36 cellular contexts compared by ENCODE assay signal in the genomic region with DNA sequence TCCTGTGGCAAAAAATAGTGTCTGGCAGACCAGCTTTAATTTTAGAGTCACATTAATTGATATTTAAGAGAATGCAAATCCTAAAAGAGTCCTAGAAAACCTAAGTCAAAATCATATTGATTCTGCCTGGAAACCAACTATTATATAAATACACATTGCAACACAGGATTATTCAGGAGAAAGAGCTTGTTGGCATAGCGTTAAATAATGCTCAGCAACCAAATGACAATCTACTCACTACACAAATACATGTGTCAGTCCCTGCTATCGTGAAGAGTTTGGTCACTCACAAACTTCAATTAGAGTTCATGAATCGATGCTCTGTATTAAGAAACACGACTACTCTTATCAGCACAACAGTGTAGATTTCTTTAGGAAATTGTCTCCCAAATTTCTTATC. TPM values are rescaled to one million over a fixed set of nuclear protein-coding genes. Genes with fewer than 3 reads are reported as not detected.
"Had no signal": no experiment of that assay in that cellular context is flagged by ENCODE, and none has a peak within 500 bp of the region (broad histone marks: within the 10 kb centered on the region; RNA-seq: fewer than 3 reads in every experiment).

No MANE protein-coding gene starts in this region.

- FAIRE-seq: astrocyte, bronchial epithelial cell had no signal

- ATAC-seq: activated naive CD4-positive, alpha-beta T cell treated with anti-CD3 and anti-CD28 coated beads, Interleukin-2, amount 50 U/mL, for 72 hours; activated naive CD8-positive, alpha-beta T cell treated with anti-CD3 and anti-CD28 coated beads, Interleukin-2, amount 50 U/mL, for 24 hours; activated T-cell treated with anti-CD3 and anti-CD28 coated beads, Interleukin-2, amount 50 U/mL, for 4 hours; activated T-cell treated with anti-CD3 and anti-CD28 coated beads, Interleukin-2, amount 50 U/mL, for 72 hours; activated T-helper 17 cell treated with anti-CD3 and anti-CD28 coated beads, Interleukin-2, amount 50 U/mL, for 72 hours; body of pancreas had no signal

- H3K27me3 ChIP-seq: adrenal gland, ascending aorta, body of pancreas, brain microvascular endothelial cell, breast epithelium, cardiac muscle cell had no signal

- H3K9me3 ChIP-seq: adrenal gland, ascending aorta, body of pancreas had no signal

- H3K4me3 ChIP-seq: adrenal gland, ascending aorta, body of pancreas, breast epithelium, cardiac muscle cell had no signal

- H3K27ac ChIP-seq: adrenal gland, ascending aorta, body of pancreas, brain microvascular endothelial cell, breast epithelium, cardiac muscle cell had no signal

- H3K36me3 ChIP-seq: adrenal gland, ascending aorta, brain microvascular endothelial cell, breast epithelium, cardiac muscle cell had no signal

- H3K4me1 ChIP-seq: adrenal gland, ascending aorta, body of pancreas, breast epithelium had no signal

- DNase-seq: activated effector memory CD4-positive, alpha-beta T cell treated with anti-CD3 and anti-CD28 coated beads, Interleukin-2, amount 50 U/mL, for 16 hours; activated effector memory CD4-positive, alpha-beta T cell treated with Interleukin-2 at 50 U/mL for 16 hours; activated gamma-delta T cell; activated gamma-delta T cell treated with Interleukin-2 at 50 U/mL for 16 hours; activated naive CD4-positive, alpha-beta T cell; activated naive CD4-positive, alpha-beta T cell treated with anti-CD3 and anti-CD28 coated beads for 36 hours; activated naive CD4-positive, alpha-beta T cell treated with anti-CD3 and anti-CD28 coated beads, Interleukin-2, amount 10 ng/mL, durations not matched to agents 7 days and 5 days; activated naive CD4-positive, alpha-beta T cell treated with anti-CD3 and anti-CD28 coated beads, Interleukin-2, amount 50 U/mL, for 16 hours; activated naive CD4-positive, alpha-beta T cell treated with Interleukin-2 at 50 U/mL for 16 hours; activated naive CD8-positive, alpha-beta T cell treated with anti-CD3 and anti-CD28 coated beads for 36 hours; activated naive CD8-positive, alpha-beta T cell treated with anti-CD3 and anti-CD28 coated beads, Interleukin-2, amount 10 ng/mL, durations not matched to agents 7 days and 5 days; activated naive CD8-positive, alpha-beta T cell treated with anti-CD3 and anti-CD28 coated beads, Interleukin-2, amount 50 U/mL, for 24 hours; activated T-cell treated with anti-CD3 and anti-CD28 coated beads, Interleukin-2, amount 50 U/mL, for 24 hours; activated T-cell treated with anti-CD3 and anti-CD28 coated beads, Interleukin-2, amount 50 U/mL, for 4 hours; activated T-cell treated with anti-CD3 and anti-CD28 coated beads, Interleukin-2, amount 50 U/mL, for 48 hours; activated T-cell treated with anti-CD3 and anti-CD28 coated beads, Interleukin-2, amount 50 U/mL, for 72 hours; adrenal gland; amniotic stem cell; amygdala; anterior cingulate cortex; aorta; body of pancreas; brain microvascular endothelial cell; caudate nucleus; central memory CD4-positive, alpha-beta T cell; cerebellar nuclear complex had no signal

RNA-seq across cellular contexts. Expression of gene CGA, which starts 54.2 kb away (rescaled TPM):
- total RNA-seq: activated naive CD4-positive, alpha-beta T cell treated with anti-CD3 and anti-CD28 coated beads for 36 hours; activated naive CD4-positive, alpha-beta T cell treated with anti-CD3 and anti-CD28 coated beads, Interleukin-2, amount 50 U/mL, for 72 hours; activated naive CD8-positive, alpha-beta T cell treated with anti-CD3 and anti-CD28 coated beads for 36 hours; activated naive CD8-positive, alpha-beta T cell treated with anti-CD3 and anti-CD28 coated beads, Interleukin-2, amount 10 ng/mL, durations not matched to agents 7 days and 5 days; activated T-cell treated with anti-CD3 and anti-CD28 coated beads, Interleukin-2, amount 50 U/mL, for 4 hours; activated T-cell treated with anti-CD3 and anti-CD28 coated beads, Interleukin-2, amount 50 U/mL, for 72 hours; activated T-helper 1 cell treated with anti-CD3 and anti-CD28 coated beads, Interleukin-12 subunit alpha, Interleukin-12 subunit beta, Interleukin-2, Interleukin-4 antibody, amounts not matched to agents 30 ng/mL and 10 ng/mL and 1 ng/mL, durations not matched to agents 14 hours and 24 hours and 36 hours; aorta; ascending aorta; body of pancreas; breast epithelium; bronchial epithelial cell; cardiac muscle cell; cardiac septum; chondrocyte had no signal
- polyA plus RNA-seq: aorta had no signal
